ENCODE assay signal across 8 cellular contexts in the genomic region with DNA sequence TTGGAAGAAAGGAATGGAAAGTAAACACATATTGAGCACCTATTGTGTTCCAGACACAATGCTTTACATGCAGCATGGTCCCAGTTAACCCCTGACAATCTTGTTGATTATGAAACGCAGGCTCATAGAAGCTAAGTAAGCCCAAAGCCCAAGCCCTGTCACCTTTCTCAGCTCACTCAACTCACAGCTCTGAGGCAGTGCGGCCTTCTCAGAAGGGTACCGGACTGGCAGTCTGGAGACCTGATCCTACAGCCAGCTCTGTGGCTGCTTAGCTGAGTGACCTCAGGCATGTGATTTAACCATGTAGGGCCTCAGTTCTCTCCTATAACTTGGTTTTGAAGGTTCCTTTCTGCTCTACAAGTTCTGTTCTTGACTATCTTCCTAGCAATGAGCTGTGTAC. TPM values are rescaled to one million over a fixed set of nuclear protein-coding genes. Genes with fewer than 3 reads are reported as not detected.
DNase-seq lines count a peak whose midpoint lies in the region; ATAC-seq, FAIRE-seq and TF ChIP-seq lines count a peak whose summit lies in the region.

No MANE protein-coding gene starts in this region.

- H3K4me1 ChIP-seq in keratinocyte (ENCODE audit: control insufficient read depth, extremely low read depth, insufficient read depth, low read length) = peaks cover 4% of the 10 kb centered on the region
- H3K4me1 ChIP-seq in suprapubic skin = peaks cover 15% of the 10 kb centered on the region
- H3K4me1 ChIP-seq in body of pancreas = peaks cover 20% of the 10 kb centered on the region

- H3K27me3 Mint-ChIP-seq in activated CD4-positive, alpha-beta T cell treated with anti-CD3 and anti-CD28 coated beads, Interleukin-2, amount 10 ng/mL, durations not matched to agents 7 days and 5 days = peaks cover 15% of the 10 kb centered on the region
- H3K27me3 Mint-ChIP-seq in activated CD8-positive, alpha-beta T cell treated with anti-CD3 and anti-CD28 coated beads, Interleukin-2, amount 10 ng/mL, durations not matched to agents 7 days and 5 days (ENCODE audit: low read depth) = peaks cover 5% of the 10 kb centered on the region

- peak overlapping the region; percentile 77 for H3K4me2 ChIP-seq in keratinocyte (ENCODE audit: control insufficient read depth, extremely low read depth, insufficient read depth, low read depth, low read length)

- no peaks in the 10 kb centered on the region for H3K9me1 ChIP-seq in keratinocyte (ENCODE audit: control insufficient read depth, extremely low read depth, insufficient read depth, low read length)

- no peak for FAIRE-seq in keratinocyte (lab: Jason Lieb, UNC)

- POLR2A ChIA-PET in activated CD4-positive, alpha-beta T cell treated with anti-CD3 and anti-CD28 coated beads, Interleukin-2, amount 10 ng/mL, durations not matched to agents 7 days and 5 days (lab: Charles Lee) = interaction anchor here (0.5 kb wide), 1 partner anchor 211 kb away, joined by 5 read pairs; no protein-coding TSS in a partner anchor
- POLR2A ChIA-PET in activated CD8-positive, alpha-beta T cell treated with anti-CD3 and anti-CD28 coated beads, Interleukin-2, amount 10 ng/mL, durations not matched to agents 7 days and 5 days (lab: Charles Lee) = interaction anchor here (1.2 to 2.7 kb wide), 4 partner anchors 8 to 196 kb away, joined by 4 to 12 read pairs (median 5); no protein-coding TSS in a partner anchor

- H3K36me3 Mint-ChIP-seq in activated CD4-positive, alpha-beta T cell treated with anti-CD3 and anti-CD28 coated beads, Interleukin-2, amount 10 ng/mL, durations not matched to agents 7 days and 5 days (ENCODE audit: low read depth) = peaks cover 14% of the 10 kb centered on the region
- peaks cover 10% of the 10 kb centered on the region for H3K36me3 Mint-ChIP-seq in activated CD8-positive, alpha-beta T cell treated with anti-CD3 and anti-CD28 coated beads, Interleukin-2, amount 10 ng/mL, durations not matched to agents 7 days and 5 days (ENCODE audit: low read depth)

- H3K79me2 ChIP-seq in keratinocyte (ENCODE audit: control insufficient read depth, insufficient read depth, low read length) = no peaks in the 10 kb centered on the region

- H3K4me1 Mint-ChIP-seq in activated CD4-positive, alpha-beta T cell treated with anti-CD3 and anti-CD28 coated beads, Interleukin-2, amount 10 ng/mL, durations not matched to agents 7 days and 5 days = peaks cover 26% of the 10 kb centered on the region
- H3K4me1 Mint-ChIP-seq in activated CD8-positive, alpha-beta T cell treated with anti-CD3 and anti-CD28 coated beads, Interleukin-2, amount 10 ng/mL, durations not matched to agents 7 days and 5 days (ENCODE audit: low read depth) = peaks cover 17% of the 10 kb centered on the region

- H3K4me3 Mint-ChIP-seq in activated CD4-positive, alpha-beta T cell treated with anti-CD3 and anti-CD28 coated beads, Interleukin-2, amount 10 ng/mL, durations not matched to agents 7 days and 5 days = peak overlapping the region; percentile 91
- peak overlapping the region; percentile 83 for H3K4me3 Mint-ChIP-seq in activated CD8-positive, alpha-beta T cell treated with anti-CD3 and anti-CD28 coated beads, Interleukin-2, amount 10 ng/mL, durations not matched to agents 7 days and 5 days

- H3K27ac ChIP-seq in keratinocyte (ENCODE audit: control insufficient read depth, insufficient read depth, low read length) (no peak overlapping the region), suprapubic skin (no peak overlapping the region), body of pancreas (peak overlapping the region in 2 of 4 donors; percentile 90 to 93)

- dilution Hi-C loops in keratinocyte (cut with MboI; ENCODE audit: extremely low pct_ligation_motif_present, low sequenced_read_pairs) = loop anchor here (25.0 kb wide), 3 partner anchors 152 to 502 kb away; a partner anchor contains a TSS

- no peaks in the 10 kb centered on the region for H3K9me3 ChIP-seq in keratinocyte (ENCODE audit: control insufficient read depth, low read depth, low read length)
- no peaks in the 10 kb centered on the region for H3K9me3 ChIP-seq in suprapubic skin
- H3K9me3 ChIP-seq in body of pancreas = no peaks in the 10 kb centered on the region

- TF ChIP-seq EP300 in suprapubic skin (IDR thresholded peaks at IDR 0.05) = no peak

- H3K27me3 ChIP-seq in keratinocyte (ENCODE audit: control insufficient read depth, extremely low read depth, insufficient read depth, low read length) (no peaks in the 10 kb centered on the region), suprapubic skin (no peaks in the 10 kb centered on the region), body of pancreas (no peaks in the 10 kb centered on the region)

- intact Hi-C loops in body of pancreas (cut with DNase I) = no loop called here

- H3K4me3 ChIP-seq in keratinocyte (ENCODE audit: control insufficient read depth in 2 of 3, extremely low read depth in 1 of 3, insufficient read depth in 2 of 3, low read depth in 1 of 3, low read length in 3 of 3) (no peak overlapping the region), suprapubic skin (peak overlapping the region; percentile 64), body of pancreas (no peak overlapping the region)

- H3K9me3 Mint-ChIP-seq in activated CD4-positive, alpha-beta T cell treated with anti-CD3 and anti-CD28 coated beads, Interleukin-2, amount 10 ng/mL, durations not matched to agents 7 days and 5 days = no peaks in the 10 kb centered on the region
- no peaks in the 10 kb centered on the region for H3K9me3 Mint-ChIP-seq in activated CD8-positive, alpha-beta T cell treated with anti-CD3 and anti-CD28 coated beads, Interleukin-2, amount 10 ng/mL, durations not matched to agents 7 days and 5 days (ENCODE audit: insufficient read depth)

- TF ChIP-seq CTCF in keratinocyte (optimal IDR thresholded peaks at IDR 0.05 in 1 of 3, IDR thresholded peaks at IDR 0.05 in 1 of 3, conservative IDR thresholded peaks at IDR 0.05 in 1 of 3; ENCODE audit: extremely low read depth in 1 of 3, insufficient read depth in 2 of 3, low read length in 3 of 3) (no peak), suprapubic skin (IDR thresholded peaks at IDR 0.05) (no peak), body of pancreas (IDR thresholded peaks at IDR 0.05) (no peak)

- DNase-seq in activated CD4-positive, alpha-beta T cell treated with anti-CD3 and anti-CD28 coated beads, Interleukin-2, amount 10 ng/mL, durations not matched to agents 7 days and 5 days = no peak
- DNase-seq in activated CD4-positive, alpha-beta T cell treated with anti-CD3 and anti-CD28 coated beads, Interleukin-2, amount 50 U/mL, for 48 hours = no peak
- no peak for DNase-seq in activated CD8-positive, alpha-beta T cell treated with anti-CD3 and anti-CD28 coated beads, Interleukin-2, amount 10 ng/mL, durations not matched to agents 7 days and 5 days
- DNase-seq in keratinocyte (ENCODE audit: low read depth, low spot score) (no peak), suprapubic skin (ENCODE audit: low spot score in 2 of 2) (no peak), body of pancreas (no peak)

- CTCF ChIA-PET in activated CD4-positive, alpha-beta T cell treated with anti-CD3 and anti-CD28 coated beads, Interleukin-2, amount 10 ng/mL, durations not matched to agents 7 days and 5 days (lab: Charles Lee) = interaction anchor here (0.6 to 4.4 kb wide), 8 partner anchors 10 to 505 kb away, joined by 3 to 24 read pairs (median 4); no protein-coding TSS in a partner anchor
- CTCF ChIA-PET in activated CD8-positive, alpha-beta T cell treated with anti-CD3 and anti-CD28 coated beads, Interleukin-2, amount 10 ng/mL, durations not matched to agents 7 days and 5 days (lab: Charles Lee) = interaction anchor here (1.0 to 10.1 kb wide), 6 partner anchors 9 to 446 kb away, joined by 3 to 120 read pairs (median 16); no protein-coding TSS in a partner anchor

- ATAC-seq in activated CD8-positive, alpha-beta T cell treated with anti-CD3 and anti-CD28 coated beads, Interleukin-2, amount 10 ng/mL, durations not matched to agents 7 days and 5 days = no peak
- no peak for ATAC-seq in body of pancreas
- ATAC-seq in GM19328 (IDR thresholded peaks at IDR 0.05; ENCODE audit: unreplicated experiment) = no peak
- ATAC-seq in GM18873 (IDR thresholded peaks at IDR 0.05; ENCODE audit: low FRiP score, unreplicated experiment) = no peak

- H3K27ac Mint-ChIP-seq in activated CD4-positive, alpha-beta T cell treated with anti-CD3 and anti-CD28 coated beads, Interleukin-2, amount 10 ng/mL, durations not matched to agents 7 days and 5 days = peak overlapping the region; percentile 99
- peak overlapping the region; percentile 98 for H3K27ac Mint-ChIP-seq in activated CD8-positive, alpha-beta T cell treated with anti-CD3 and anti-CD28 coated beads, Interleukin-2, amount 10 ng/mL, durations not matched to agents 7 days and 5 days

- WGBS in suprapubic skin = 80% methylated on average over 3 of the region's 3 CpGs
- 77 to 78% methylated on average over 3 of the region's 3 CpGs for WGBS in body of pancreas, 2 donors

- H3K9ac ChIP-seq in keratinocyte (ENCODE audit: control insufficient read depth, extremely low read depth, insufficient read depth, low read length) = no peak overlapping the region

- TF ChIP-seq POLR2A in suprapubic skin (IDR thresholded peaks at IDR 0.05) = no peak
- no peak for TF ChIP-seq POLR2A in body of pancreas (IDR thresholded peaks at IDR 0.05)

- no peaks in the 10 kb centered on the region for H3K36me3 ChIP-seq in keratinocyte (ENCODE audit: control insufficient read depth in 2 of 2, extremely low read depth in 1 of 2, insufficient read depth in 2 of 2, low read length in 2 of 2)
- H3K36me3 ChIP-seq in suprapubic skin = no peaks in the 10 kb centered on the region
- H3K36me3 ChIP-seq in body of pancreas (replicated peaks in 1 of 2; ENCODE audit: insufficient read depth in 1 of 2, low read depth in 2 of 2) = no peaks in the 10 kb centered on the region

- peak overlapping the region; percentile 4 for H2AFZ ChIP-seq in keratinocyte (ENCODE audit: control insufficient read depth, low read length)

- no peaks in the 10 kb centered on the region for H4K20me1 ChIP-seq in keratinocyte (ENCODE audit: control insufficient read depth, extremely low read depth, insufficient read depth, low read length)

RNA-seq across cellular contexts. Expression of a gene that starts 0.5 kb away (rescaled TPM):
- 1 to 10 TPM; 6.7 to 7.3 TPM for total RNA-seq in activated CD4-positive, alpha-beta T cell treated with anti-CD3 and anti-CD28 coated beads, Interleukin-2, amount 10 ng/mL, durations not matched to agents 7 days and 5 days
- 1 to 10 TPM; 5.7 to 6.0 TPM for total RNA-seq in activated CD8-positive, alpha-beta T cell treated with anti-CD3 and anti-CD28 coated beads, Interleukin-2, amount 10 ng/mL, durations not matched to agents 7 days and 5 days
- polyA plus RNA-seq in keratinocyte = 3.6 to 4.7 TPM (median 3.9 TPM) in 3 replicates
- 2.3 TPM for polyA plus RNA-seq in keratinocyte (2011; ENCODE audit: low read depth)
- polyA plus RNA-seq in keratinocyte (2011; cell fraction: cytosol; rRNA removed) = 1.9 and 3.2 TPM in 2 replicates
- polyA plus RNA-seq in keratinocyte (2011; cell fraction: nucleus; rRNA removed) = 5.7 and 6.9 TPM in 2 replicates
- polyA plus RNA-seq in keratinocyte (2012; ENCODE audit: low replicate concordance) = 2.8 and 3.1 TPM in 2 replicates
- 1.2 to 5.0 TPM (median 4.7 TPM) in 3 replicates for polyA minus RNA-seq in keratinocyte
- polyA minus RNA-seq in keratinocyte (2011; cell fraction: cytosol; rRNA and poly(A)+ RNA removed) = 1.3 TPM
- 2.4 and 5.6 TPM in 2 replicates for polyA minus RNA-seq in keratinocyte (2011; cell fraction: nucleus; rRNA and poly(A)+ RNA removed)
- total RNA-seq in suprapubic skin = 10 to 100 TPM in 1 of 4 donors, 1 to 10 TPM in 3; 4.1 to 10.7 (median 6.2) TPM
- total RNA-seq in body of pancreas = 1 to 10 TPM in 1 of 2 donors, under 1 TPM in 1; 0.33 to 6.0 TPM

RNA-seq across cellular contexts. Expression of a gene that starts 14.7 kb away (rescaled TPM):
- 1 to 10 TPM; 1.9 to 2.0 TPM for total RNA-seq in activated CD4-positive, alpha-beta T cell treated with anti-CD3 and anti-CD28 coated beads, Interleukin-2, amount 10 ng/mL, durations not matched to agents 7 days and 5 days
- under 1 TPM; 0.63 to 0.66 TPM for total RNA-seq in activated CD8-positive, alpha-beta T cell treated with anti-CD3 and anti-CD28 coated beads, Interleukin-2, amount 10 ng/mL, durations not matched to agents 7 days and 5 days
- 0.18 to 0.34 TPM (median 0.19 TPM) in 3 replicates for polyA plus RNA-seq in keratinocyte
- polyA plus RNA-seq in keratinocyte (2011; ENCODE audit: low read depth) = 0.67 TPM
- polyA plus RNA-seq in keratinocyte (2011; cell fraction: cytosol; rRNA removed) = 0.22 and 0.41 TPM in 2 replicates
- 0.32 and 0.79 TPM in 2 replicates for polyA plus RNA-seq in keratinocyte (2011; cell fraction: nucleus; rRNA removed)
- polyA plus RNA-seq in keratinocyte (2012; ENCODE audit: low replicate concordance) = 0.13 and 1.4 TPM in 2 replicates
- polyA minus RNA-seq in keratinocyte = 0.06 to 0.13 TPM in 2 of 3 replicates, not detected in the other
- not detected for polyA minus RNA-seq in keratinocyte (2011; cell fraction: cytosol; rRNA and poly(A)+ RNA removed)
- 0.21 and 0.23 TPM in 2 replicates for polyA minus RNA-seq in keratinocyte (2011; cell fraction: nucleus; rRNA and poly(A)+ RNA removed)
- 1 to 10 TPM in 2 of 4 donors, under 1 TPM in 2; 0.40 to 3.6 (median 1.8) TPM for total RNA-seq in suprapubic skin
- total RNA-seq in body of pancreas = 1 to 10 TPM; 2.6 to 3.9 TPM
